ENCODE assay signal across 8 cellular contexts in the genomic region with DNA sequence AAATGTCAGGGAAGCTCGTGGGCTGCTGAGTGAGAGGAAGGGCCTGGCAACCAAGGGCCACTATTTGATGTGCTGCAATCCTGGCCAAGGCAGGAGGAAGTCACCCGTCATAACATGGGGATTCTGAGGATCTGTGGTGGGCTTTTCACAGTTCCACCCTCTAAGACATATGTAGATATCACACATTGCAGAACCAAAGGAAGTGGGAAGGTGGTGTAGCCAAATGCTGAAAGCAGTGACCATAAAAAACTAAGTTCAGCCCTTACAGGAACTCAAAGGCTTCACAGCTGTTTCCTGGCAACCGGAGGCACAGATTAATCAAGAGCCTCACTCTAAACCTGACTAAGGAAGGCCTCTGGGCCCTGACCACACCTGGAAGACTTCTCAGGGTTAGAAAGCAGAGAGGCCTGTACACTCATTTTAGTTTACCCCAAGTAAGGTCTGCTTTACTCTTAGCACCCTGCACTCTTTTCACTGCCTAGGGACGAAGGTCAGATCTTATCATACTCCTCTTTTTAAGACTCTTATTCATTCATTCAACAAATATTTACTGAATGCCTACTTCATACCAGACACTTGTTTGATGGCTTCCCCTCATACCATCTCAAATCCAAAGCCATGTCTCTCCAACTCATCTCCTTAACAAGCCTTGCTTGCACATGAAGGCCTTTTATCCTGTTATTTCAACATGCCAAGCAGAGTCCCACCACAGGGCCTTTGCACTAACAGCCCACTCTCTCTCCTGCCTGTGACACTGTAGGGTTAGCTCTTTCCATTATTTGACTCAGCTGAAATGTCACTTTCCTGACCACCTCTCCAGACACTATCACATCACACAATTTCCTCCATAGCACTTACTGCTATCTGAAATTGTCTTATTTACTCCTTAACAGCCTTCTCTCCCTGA. TPM values are rescaled to one million over a fixed set of nuclear protein-coding genes. Genes with fewer than 3 reads are reported as not detected.
A peak's percentile ranks its signal among the peaks of the same experiment; 100 is the strongest.
DNase-seq lines count a peak whose midpoint lies in the region; TF ChIP-seq lines count a peak whose summit lies in the region.

No MANE protein-coding gene starts in this region.

- no peaks in the 10 kb centered on the region for H3K27me3 Mint-ChIP-seq in activated naive CD4-positive, alpha-beta T cell treated with anti-CD3 and anti-CD28 coated beads, Interleukin-2, amount 50 U/mL, for 24 hours

- H3K9ac ChIP-seq in KMS-11, result no peak overlapping the region

- H3K27me3 ChIP-seq in KMS-11 (ENCODE audit: insufficient read depth, low read depth) (no peaks in the 10 kb centered on the region), tibial artery (no peaks in the 10 kb centered on the region), dorsolateral prefrontal cortex (no peaks in the 10 kb centered on the region)

- H3K4me1 Mint-ChIP-seq in activated naive CD4-positive, alpha-beta T cell treated with anti-CD3 and anti-CD28 coated beads, Interleukin-2, amount 50 U/mL, for 24 hours, result peaks cover 87% of the 10 kb centered on the region

- intact Hi-C loops in tibial artery (cut with DNase I; ENCODE audit: low total_unique reads), result no loop called here
- intact Hi-C loops in dorsolateral prefrontal cortex (cut with DNase I), result no loop called here

- H3K79me2 ChIP-seq in KMS-11 (ENCODE audit: insufficient read depth, low read depth), result peaks cover 78% of the 10 kb centered on the region

- no peak overlapping the region for H3K4me3 ChIP-seq in KMS-11 (IDR thresholded peaks at IDR 0.05; ENCODE audit: insufficient read depth, low read depth, low read length)
- no peak overlapping the region for H3K4me3 ChIP-seq in tibial artery
- peak overlapping the region in 14 of 59 donors; percentile 6 to 100 (median 98) for H3K4me3 ChIP-seq in dorsolateral prefrontal cortex

- H3K36me3 ChIP-seq in KMS-11 (ENCODE audit: insufficient read depth), result no peaks in the 10 kb centered on the region
- no peaks in the 10 kb centered on the region for H3K36me3 ChIP-seq in tibial artery

- peaks cover 11% of the 10 kb centered on the region for H3K36me3 Mint-ChIP-seq in activated naive CD4-positive, alpha-beta T cell treated with anti-CD3 and anti-CD28 coated beads, Interleukin-2, amount 50 U/mL, for 24 hours

- peak overlapping the region; percentile 96 for H3K4me3 Mint-ChIP-seq in activated naive CD4-positive, alpha-beta T cell treated with anti-CD3 and anti-CD28 coated beads, Interleukin-2, amount 50 U/mL, for 24 hours

- H3K9me3 ChIP-seq in tibial artery, result no peaks in the 10 kb centered on the region

- peak overlapping the region; percentile 46; the same call in 1 of the 2 replicates for H3K4me2 ChIP-seq in KMS-11

- H3K27ac ChIP-seq in KMS-11 (no peak overlapping the region), tibial artery (peak overlapping the region; percentile 97 to 98), dorsolateral prefrontal cortex (peak overlapping the region in 13 of 59 donors; percentile 5 to 98 (median 36))

- H4K20me1 ChIP-seq in KMS-11 (ENCODE audit: insufficient read depth), result peaks cover 25% of the 10 kb centered on the region

- H3K27ac Mint-ChIP-seq in activated naive CD4-positive, alpha-beta T cell treated with anti-CD3 and anti-CD28 coated beads, Interleukin-2, amount 50 U/mL, for 24 hours, result peak overlapping the region; percentile 92

- H3K4me1 ChIP-seq in KMS-11 (ENCODE audit: low read depth, poor library complexity, severe bottlenecking), result peaks cover 47% of the 10 kb centered on the region
- peaks cover 0 to 88% (median 47%) of the 10 kb centered on the region in 4 donors for H3K4me1 ChIP-seq in tibial artery

- TF ChIP-seq CTCF in KMS-11 (conservative IDR thresholded peaks at IDR 0.05; ENCODE audit: low read depth, low read length) (no peak), tibial artery (IDR thresholded peaks at IDR 0.05) (no peak), dorsolateral prefrontal cortex (IDR thresholded peaks at IDR 0.05 in 54 of 56, conservative IDR thresholded peaks at IDR 0.05 in 2 of 56; ENCODE audit: low read depth in 1 of 56, partially characterized antibody in 56 of 56) (no peak)

- peak; percentile 32 for DNase-seq in stimulated activated naive CD4-positive, alpha-beta T cell treated with Interleukin-2 at 50 U/mL for 16 hours (lab: John Stamatoyannopoulos, UW)
- no peak for DNase-seq in stimulated activated naive CD4-positive, alpha-beta T cell (lab: John Stamatoyannopoulos, UW)
- peak; percentile 82 for DNase-seq in kidney tubule cell (ENCODE audit: low spot score)
- DNase-seq in tibial artery, result no peak
- no peak for DNase-seq in amniotic stem cell (lab: John Stamatoyannopoulos, UW)
- no peak for DNase-seq in dorsolateral prefrontal cortex

- no peaks in the 10 kb centered on the region for H3K9me3 Mint-ChIP-seq in activated naive CD4-positive, alpha-beta T cell treated with anti-CD3 and anti-CD28 coated beads, Interleukin-2, amount 50 U/mL, for 24 hours

- no peak overlapping the region for H2AFZ ChIP-seq in KMS-11 (ENCODE audit: low read depth)

RNA-seq across cellular contexts. Expression of a gene that starts 2.6 kb away (rescaled TPM):
- 100 to 1,000 TPM in 113 of 120 experiments, 10 to 100 TPM in 7; 81.1 to 180 (median 135) TPM for total RNA-seq in dorsolateral prefrontal cortex

RNA-seq across cellular contexts. Expression of a gene that starts 43.1 kb away (rescaled TPM):
- total RNA-seq in dorsolateral prefrontal cortex, result 10 to 100 TPM; 14.7 to 51.9 (median 24.0) TPM

Comparison
In these comparisons a context has a peak if more than half of its experiments do, and no peak if none do; other contexts are left out.
1. DNase-seq: peak in stimulated activated naive CD4-positive, alpha-beta T cell treated with Interleukin-2 at 50 U/mL for 16 hours (single experiment) and kidney tubule cell (single experiment); none in stimulated activated naive CD4-positive, alpha-beta T cell (0 of 6), tibial artery (0 of 2), amniotic stem cell (single experiment) and dorsolateral prefrontal cortex (0 of 10).